Comparison of ENCODE assay signal across 9 cellular contexts in the genomic region with DNA sequence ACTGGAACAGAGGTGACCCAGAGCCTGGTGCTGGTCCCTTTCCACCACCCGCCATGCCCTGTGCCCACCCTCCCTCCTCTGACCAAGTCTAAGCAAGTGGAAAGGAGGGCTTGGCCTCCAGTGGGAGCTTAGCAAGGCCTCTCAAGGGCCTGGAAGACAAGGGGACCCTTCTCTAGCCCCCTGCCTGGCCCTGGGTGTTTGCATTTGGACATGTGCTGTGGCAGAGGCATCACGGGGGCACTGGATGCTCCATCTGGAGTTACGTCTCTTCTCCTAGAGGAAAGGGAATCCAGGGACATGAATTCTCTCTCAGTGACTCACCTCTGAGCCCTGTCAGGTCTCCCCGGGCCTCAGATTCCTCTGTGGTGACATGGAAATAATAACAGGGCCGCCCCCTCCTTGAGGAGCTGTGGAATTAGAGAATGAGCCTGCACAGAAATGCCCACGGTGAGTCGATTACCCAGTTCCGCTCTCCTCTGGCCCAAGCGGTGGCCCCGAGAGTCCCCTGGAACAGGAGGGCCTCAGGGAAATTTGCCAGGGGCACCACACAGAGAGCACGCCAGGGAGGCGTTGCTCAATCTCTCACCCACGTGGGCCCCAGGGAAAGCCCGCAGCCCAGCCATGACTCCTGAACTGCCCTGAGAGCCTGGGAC.
DNase-seq lines count a peak whose midpoint lies in the region; ATAC-seq, FAIRE-seq and TF ChIP-seq lines count a peak whose summit lies in the region.
"Had no signal": no experiment of that assay in that cellular context is flagged by ENCODE, and none has a peak within 500 bp of the region (broad histone marks: within the 10 kb centered on the region; RNA-seq: fewer than 3 reads in every experiment).

No MANE protein-coding gene starts in this region.

- H3K9me3 ChIP-seq in body of pancreas (no peaks in the 10 kb centered on the region), spleen (no peaks in the 10 kb centered on the region)

- POLR2A ChIA-PET in activated CD8-positive, alpha-beta T cell treated with anti-CD3 and anti-CD28 coated beads for 36 hours (lab: Charles Lee) = no interaction called here
- POLR2A ChIA-PET in activated CD8-positive, alpha-beta T cell treated with anti-CD3 and anti-CD28 coated beads, Interleukin-2, amount 10 ng/mL, durations not matched to agents 7 days and 5 days (lab: Charles Lee) = no interaction called here

- no peak for FAIRE-seq in urothelium cell line (lab: Jason Lieb, UNC)

- intact Hi-C loops in activated CD8-positive, alpha-beta T cell treated with anti-CD3 and anti-CD28 coated beads for 36 hours (cut with micrococcal nuclease) = no loop called here
- intact Hi-C loops in body of pancreas (cut with DNase I) = no loop called here
- intact Hi-C loops in spleen (cut with DNase I; ENCODE audit: low total_unique reads) = no loop called here

- H3K27ac ChIP-seq in body of pancreas (peak overlapping the region; percentile 45 to 72 (median 62)), spleen (no peak overlapping the region)

- H3K36me3 Mint-ChIP-seq in activated CD8-positive, alpha-beta T cell treated with anti-CD3 and anti-CD28 coated beads for 36 hours (ENCODE audit: low read depth) = no peaks in the 10 kb centered on the region
- no peaks in the 10 kb centered on the region for H3K36me3 Mint-ChIP-seq in activated CD8-positive, alpha-beta T cell treated with anti-CD3 and anti-CD28 coated beads, Interleukin-2, amount 10 ng/mL, durations not matched to agents 7 days and 5 days (ENCODE audit: low read depth)

- H3K36me3 ChIP-seq in body of pancreas (replicated peaks in 1 of 2; ENCODE audit: insufficient read depth in 1 of 2, low read depth in 2 of 2) (no peaks in the 10 kb centered on the region), spleen (no peaks in the 10 kb centered on the region)

- H3K4me3 Mint-ChIP-seq in activated CD8-positive, alpha-beta T cell treated with anti-CD3 and anti-CD28 coated beads for 36 hours = no peak overlapping the region
- H3K4me3 Mint-ChIP-seq in activated CD8-positive, alpha-beta T cell treated with anti-CD3 and anti-CD28 coated beads, Interleukin-2, amount 10 ng/mL, durations not matched to agents 7 days and 5 days = no peak overlapping the region
- H3K4me3 Mint-ChIP-seq: activated B cell treated with CpG ODN at 0.5 μM for 24 hours had no signal

- H3K4me1 ChIP-seq in body of pancreas (peaks cover 16% of the 10 kb centered on the region), spleen (peaks cover 0 to 14% (median 5%) of the 10 kb centered on the region in 6 donors)

- H3K27me3 ChIP-seq in body of pancreas (no peaks in the 10 kb centered on the region), spleen (replicated peaks in 1 of 7) (peaks cover 0 to 9% (median 0%) of the 10 kb centered on the region in 7 donors)

- no peak for TF ChIP-seq POLR2A in body of pancreas (IDR thresholded peaks at IDR 0.05)
- no peak for TF ChIP-seq POLR2A in spleen (IDR thresholded peaks at IDR 0.05)

- peak; percentile 21 for DNase-seq in activated CD8-positive, alpha-beta T cell treated with anti-CD3 and anti-CD28 coated beads for 36 hours
- no peak for DNase-seq in activated CD8-positive, alpha-beta T cell treated with anti-CD3 and anti-CD28 coated beads, Interleukin-2, amount 10 ng/mL, durations not matched to agents 7 days and 5 days
- DNase-seq in body of pancreas (peak; percentile 51 to 73 (median 62)), left lobe of liver (ENCODE audit: low spot score) (peak; percentile 87), urothelium cell line (ENCODE audit: low spot score) (peak; percentile 84), spleen (no peak), NK-92 (lab: John Stamatoyannopoulos, UW; ENCODE audit: unreplicated experiment) (no peak)
- DNase-seq: activated B cell treated with CpG ODN at 0.5 μM for 24 hours had no signal

- CTCF ChIA-PET in activated CD8-positive, alpha-beta T cell treated with anti-CD3 and anti-CD28 coated beads for 36 hours (lab: Charles Lee) = no interaction called here
- CTCF ChIA-PET in activated CD8-positive, alpha-beta T cell treated with anti-CD3 and anti-CD28 coated beads, Interleukin-2, amount 10 ng/mL, durations not matched to agents 7 days and 5 days (lab: Charles Lee) = no interaction called here

- H3K27ac Mint-ChIP-seq in activated CD8-positive, alpha-beta T cell treated with anti-CD3 and anti-CD28 coated beads for 36 hours = no peak overlapping the region
- no peak overlapping the region for H3K27ac Mint-ChIP-seq in activated CD8-positive, alpha-beta T cell treated with anti-CD3 and anti-CD28 coated beads, Interleukin-2, amount 10 ng/mL, durations not matched to agents 7 days and 5 days
- H3K27ac Mint-ChIP-seq: activated B cell treated with CpG ODN at 0.5 μM for 24 hours had no signal

- no peaks in the 10 kb centered on the region for H3K27me3 Mint-ChIP-seq in activated CD8-positive, alpha-beta T cell treated with anti-CD3 and anti-CD28 coated beads for 36 hours
- peaks cover 5% of the 10 kb centered on the region for H3K27me3 Mint-ChIP-seq in activated CD8-positive, alpha-beta T cell treated with anti-CD3 and anti-CD28 coated beads, Interleukin-2, amount 10 ng/mL, durations not matched to agents 7 days and 5 days (ENCODE audit: low read depth)
- H3K27me3 Mint-ChIP-seq: activated B cell treated with CpG ODN at 0.5 μM for 24 hours had no signal

- H3K4me3 ChIP-seq in body of pancreas (no peak overlapping the region), spleen (no peak overlapping the region)

- 36 to 55% methylated on average over 4 to 5 of the region's 14 CpGs for WGBS in body of pancreas, 2 donors
- WGBS in spleen, 5 donors = 47 to 68% (median 56%) methylated on average over 8 to 14 of the region's 14 CpGs

- TF ChIP-seq CTCF in activated CD8-positive, alpha-beta T cell treated with anti-CD3 and anti-CD28 coated beads for 36 hours (IDR thresholded peaks at IDR 0.05) = no peak
- TF ChIP-seq CTCF in body of pancreas (IDR thresholded peaks at IDR 0.05) (no peak), spleen (IDR thresholded peaks at IDR 0.05 in 8 of 11, conservative IDR thresholded peaks at IDR 0.05 in 3 of 11) (no peak)

- H3K4me1 Mint-ChIP-seq in activated CD8-positive, alpha-beta T cell treated with anti-CD3 and anti-CD28 coated beads for 36 hours (ENCODE audit: low read depth) = peaks cover 17% of the 10 kb centered on the region
- H3K4me1 Mint-ChIP-seq in activated CD8-positive, alpha-beta T cell treated with anti-CD3 and anti-CD28 coated beads, Interleukin-2, amount 10 ng/mL, durations not matched to agents 7 days and 5 days (ENCODE audit: low read depth) = peaks cover 2% of the 10 kb centered on the region

- H3K9me3 Mint-ChIP-seq in activated CD8-positive, alpha-beta T cell treated with anti-CD3 and anti-CD28 coated beads for 36 hours = no peaks in the 10 kb centered on the region
- H3K9me3 Mint-ChIP-seq in activated CD8-positive, alpha-beta T cell treated with anti-CD3 and anti-CD28 coated beads, Interleukin-2, amount 10 ng/mL, durations not matched to agents 7 days and 5 days (ENCODE audit: insufficient read depth) = no peaks in the 10 kb centered on the region
- H3K9me3 Mint-ChIP-seq: activated B cell treated with CpG ODN at 0.5 μM for 24 hours had no signal

- ATAC-seq in activated CD8-positive, alpha-beta T cell treated with anti-CD3 and anti-CD28 coated beads for 36 hours = no peak
- no peak for ATAC-seq in activated CD8-positive, alpha-beta T cell treated with anti-CD3 and anti-CD28 coated beads, Interleukin-2, amount 10 ng/mL, durations not matched to agents 7 days and 5 days
- ATAC-seq in body of pancreas (peak; percentile 80), left lobe of liver (peak; percentile 86), GM19328 (IDR thresholded peaks at IDR 0.05; ENCODE audit: unreplicated experiment) (no peak)

Comparison
In these comparisons a context has a peak if more than half of its experiments do, and no peak if none do; other contexts are left out.
1. DNase-seq: peak in activated CD8-positive, alpha-beta T cell treated with anti-CD3 and anti-CD28 coated beads for 36 hours (single experiment), body of pancreas (4 of 4), left lobe of liver (single experiment) and urothelium cell line (single experiment); none in activated CD8-positive, alpha-beta T cell treated with anti-CD3 and anti-CD28 coated beads, Interleukin-2, amount 10 ng/mL, durations not matched to agents 7 days and 5 days (single experiment), spleen (single experiment) and NK-92 (single experiment).
2. ATAC-seq: peak in body of pancreas (single experiment) and left lobe of liver (single experiment); none in activated CD8-positive, alpha-beta T cell treated with anti-CD3 and anti-CD28 coated beads for 36 hours (single experiment), activated CD8-positive, alpha-beta T cell treated with anti-CD3 and anti-CD28 coated beads, Interleukin-2, amount 10 ng/mL, durations not matched to agents 7 days and 5 days (single experiment) and GM19328 (single experiment).
3. H3K27ac ChIP-seq: peak in body of pancreas (4 of 4); none in spleen (0 of 8).